22 cellular contexts compared by ENCODE assay signal in genomic region chr9:3285365-3286161, GRCh38.
DNase-seq lines count a peak whose midpoint lies in the region; ATAC-seq, FAIRE-seq and TF ChIP-seq lines count a peak whose summit lies in the region.
"Had no signal": no experiment of that assay in that cellular context is flagged by ENCODE, and none has a peak within 500 bp of the region (broad histone marks: within the 10 kb centered on the region; RNA-seq: fewer than 3 reads in every experiment).

No MANE protein-coding gene starts in this region.

- RAD21 ChIA-PET in GM12878 (lab: Charles Lee; ENCODE audit: unreplicated experiment) = no interaction called here

- H3K9me3 ChIP-seq in GM12878 (replicated peaks; ENCODE audit: control insufficient read depth, insufficient read depth, low read length) = peaks cover 2% of the 10 kb centered on the region; the same call in 2 of the 3 replicates
- H3K9me3 ChIP-seq: gastrocnemius medialis, spleen had no signal

- no peaks in the 10 kb centered on the region for H4K20me1 ChIP-seq in GM12878 (ENCODE audit: control insufficient read depth, insufficient read depth)

- CTCF ChIA-PET in GM12878 (lab: Yijun Ruan, JAX) (interaction anchor here (0.9 kb wide), 1 partner anchor 47 kb away, joined by 3 read pairs; no protein-coding TSS in a partner anchor), Calu3 (lab: Charles Lee) (no interaction called here)

- no peaks in the 10 kb centered on the region for H3K9me3 Mint-ChIP-seq in activated T-helper 17 cell treated with anti-CD3 and anti-CD28 coated beads, Interleukin-2, amount 50 U/mL, for 72 hours
- H3K9me3 Mint-ChIP-seq in Calu3 (ENCODE audit: low read depth, unreplicated experiment) = peaks cover 3% of the 10 kb centered on the region
- H3K9me3 Mint-ChIP-seq: activated T-cell treated with anti-CD3 and anti-CD28 coated beads, Interleukin-2, amount 50 U/mL, for 72 hours; nephron progenitor cell had no signal

- WGBS in GM12878 (ENCODE audit: insufficient coverage, insufficient replicate concordance, low lambda C conversion rate, missing lambda C conversion rate) = 100% methylated on average over 1 of the region's 1 CpG

- TF ChIP-seq POLR2A in GM12878 (IDR thresholded peaks at IDR 0.05; ENCODE audit: low read depth, low read length) = no peak

- intact Hi-C loops in GM12878 (cut with micrococcal nuclease; ENCODE audit: unreplicated experiment) (no loop called here), Calu3 (cut with micrococcal nuclease; ENCODE audit: unreplicated experiment) (no loop called here)

- no peaks in the 10 kb centered on the region for H3K4me1 Mint-ChIP-seq in activated T-helper 17 cell treated with anti-CD3 and anti-CD28 coated beads, Interleukin-2, amount 50 U/mL, for 72 hours
- H3K4me1 Mint-ChIP-seq in Calu3 (ENCODE audit: low read depth, unreplicated experiment) = no peaks in the 10 kb centered on the region

- H3K36me3 Mint-ChIP-seq in activated T-helper 17 cell treated with anti-CD3 and anti-CD28 coated beads, Interleukin-2, amount 50 U/mL, for 72 hours (ENCODE audit: low read depth) = peaks cover 65% of the 10 kb centered on the region
- H3K36me3 Mint-ChIP-seq in Calu3 (ENCODE audit: insufficient read depth, unreplicated experiment) = no peaks in the 10 kb centered on the region

- no peak overlapping the region for H3K9ac ChIP-seq in GM12878 (ENCODE audit: control insufficient read depth, insufficient read depth, low read length)
- H3K9ac ChIP-seq: KMS-11 had no signal

- H3K79me2 ChIP-seq in GM12878 (ENCODE audit: control insufficient read depth, insufficient read depth, low read length) = no peaks in the 10 kb centered on the region

- no peaks in the 10 kb centered on the region; a peak in 2 of 4 replicates for H3K36me3 ChIP-seq in GM12878 (ENCODE audit: control insufficient read depth in 2 of 2, insufficient read depth in 2 of 2, low read length in 1 of 2)

- H2AFZ ChIP-seq in GM12878 (ENCODE audit: control insufficient read depth, low read depth, low read length) = no peak overlapping the region

- DNase-seq in GF-D8 (lab: John Stamatoyannopoulos, UW) = peak; percentile 77
- DNase-seq in RPMI7951 (ENCODE audit: low read depth) = peak; percentile 0
- no peak for DNase-seq in GM12878 (ENCODE audit: low read depth, low spot score)
- DNase-seq in renal cortical epithelial cell (ENCODE audit: low read depth) = peak; percentile 26
- DNase-seq in LoVo (ENCODE audit: low spot score) = no peak
- DNase-seq in Calu3 = no peak
- DNase-seq: activated CD8-positive, alpha-beta memory T cell treated with anti-CD3 and anti-CD28 coated beads for 24 hours; activated T-cell treated with anti-CD3 and anti-CD28 coated beads, Interleukin-2, amount 50 U/mL, for 72 hours; gastrocnemius medialis; midbrain; NCI-H1417; nephron progenitor cell; spleen; substantia nigra; T-helper 2 cell had no signal

- no TSS peak for BruUV-seq in GM12878 (replicated peaks; lab: Mats Ljungman, UMichigan)
- BruUV-seq in Calu3 (replicated peaks; lab: Mats Ljungman, UMichigan) = no TSS peak

- SMC1A ChIA-PET in GM12878 (lab: Charles Lee; ENCODE audit: uncharacterized antibody, unreplicated experiment) = interaction anchor here (0.9 to 1.0 kb wide), 2 partner anchors 26 to 41 kb away, joined by 3 to 4 read pairs; no protein-coding TSS in a partner anchor

- in situ Hi-C loops in GM12878 (cut with MboI) = no loop called here

- ATAC-seq in GM12878 = peak; percentile 41; the same call in 2 of the 3 replicates
- no peak for ATAC-seq in activated T-helper 17 cell treated with anti-CD3 and anti-CD28 coated beads, Interleukin-2, amount 50 U/mL, for 72 hours (replicated peaks)
- no peak for ATAC-seq in HG02763 (IDR thresholded peaks at IDR 0.05; ENCODE audit: unreplicated experiment)
- ATAC-seq: activated CD4-positive, CD25-positive, alpha-beta regulatory T cell treated with anti-CD3 and anti-CD28 coated beads, Interleukin-2, amount 50 U/mL, for 24 hours; activated T-cell treated with anti-CD3 and anti-CD28 coated beads, Interleukin-2, amount 50 U/mL, for 72 hours; gastrocnemius medialis had no signal

- no peak for TF ChIP-seq EP300 in GM12878 (IDR thresholded peaks at IDR 0.05; ENCODE audit: borderline replicate concordance in 1 of 2, control insufficient read depth in 1 of 2, low read depth in 2 of 2, low read length in 2 of 2)

- H3K4me3 ChIP-seq in GM12878 = no peak overlapping the region
- H3K4me3 ChIP-seq: gastrocnemius medialis, spleen had no signal

- H3K4me1 ChIP-seq in GM12878 (ENCODE audit: control insufficient read depth, insufficient read depth, low read length) = no peaks in the 10 kb centered on the region
- H3K4me1 ChIP-seq: gastrocnemius medialis, spleen had no signal

- H3K27ac Mint-ChIP-seq in activated T-helper 17 cell treated with anti-CD3 and anti-CD28 coated beads, Interleukin-2, amount 50 U/mL, for 72 hours = no peak overlapping the region
- no peak overlapping the region for H3K27ac Mint-ChIP-seq in Calu3 (ENCODE audit: unreplicated experiment)
- H3K27ac Mint-ChIP-seq: activated naive CD8-positive, alpha-beta T cell; activated T-cell treated with anti-CD3 and anti-CD28 coated beads, Interleukin-2, amount 50 U/mL, for 72 hours had no signal

- no peak overlapping the region for H3K4me3 Mint-ChIP-seq in activated T-helper 17 cell treated with anti-CD3 and anti-CD28 coated beads, Interleukin-2, amount 50 U/mL, for 72 hours
- no peak overlapping the region for H3K4me3 Mint-ChIP-seq in Calu3 (ENCODE audit: low read depth, unreplicated experiment)
- H3K4me3 Mint-ChIP-seq: activated naive CD8-positive, alpha-beta T cell; activated T-cell treated with anti-CD3 and anti-CD28 coated beads, Interleukin-2, amount 50 U/mL, for 72 hours; nephron progenitor cell had no signal

- no peak for TF ChIP-seq RAD21 in GM12878 (IDR thresholded peaks at IDR 0.05; ENCODE audit: insufficient read depth, low read depth, low read length)

- H3K27ac ChIP-seq in GM12878 (ENCODE audit: control insufficient read depth, insufficient read depth) = no peak overlapping the region
- H3K27ac ChIP-seq: C4-2B, epithelial cell of prostate, gastrocnemius medialis, KMS-11, spleen had no signal

- no peaks in the 10 kb centered on the region for H3K27me3 ChIP-seq in GM12878 (replicated peaks in 1 of 2; ENCODE audit: control insufficient read depth in 2 of 2, insufficient read depth in 2 of 2, low read length in 1 of 2)
- H3K27me3 ChIP-seq: gastrocnemius medialis, spleen had no signal

- no peak overlapping the region for H3K4me2 ChIP-seq in GM12878 (ENCODE audit: control insufficient read depth, insufficient read depth)
- H3K4me2 ChIP-seq: KMS-11 had no signal

- TF ChIP-seq CTCF in GM12878 (IDR thresholded peaks at IDR 0.05 in 2 of 3, conservative IDR thresholded peaks at IDR 0.05 in 1 of 3; ENCODE audit: control insufficient read depth in 2 of 3, extremely low read depth in 1 of 3, insufficient read depth in 1 of 3, low read depth in 3 of 3, low read length in 3 of 3) (no peak), Calu3 (IDR thresholded peaks at IDR 0.05; ENCODE audit: unreplicated experiment) (no peak)

- POLR2A ChIA-PET in GM12878 (lab: Charles Lee) = no interaction called here

- H3K27me3 Mint-ChIP-seq in activated T-helper 17 cell treated with anti-CD3 and anti-CD28 coated beads, Interleukin-2, amount 50 U/mL, for 72 hours = no peaks in the 10 kb centered on the region
- H3K27me3 Mint-ChIP-seq in Calu3 (ENCODE audit: unreplicated experiment) = no peaks in the 10 kb centered on the region
- H3K27me3 Mint-ChIP-seq: activated naive CD8-positive, alpha-beta T cell had no signal

- no peak for FAIRE-seq in GM12878 (lab: Jason Lieb, UNC)

TF ChIP-seq in GM12878, 131 proteins besides CTCF, POLR2A, EP300 and RAD21:
- TF ChIP-seq SRF (IDR thresholded peaks at IDR 0.05; ENCODE audit: low read depth in 2 of 2, low read length in 2 of 2) (no peak), CBFB (IDR thresholded peaks at IDR 0.05; ENCODE audit: low read depth) (no peak)
TF ChIP-seq in GM12878: peak in this region for 0.

Comparison
In these comparisons a context has a peak if more than half of its experiments do, and no peak if none do; other contexts are left out.
1. DNase-seq: peak in GF-D8 (single experiment), RPMI7951 (single experiment) and renal cortical epithelial cell (single experiment); none in GM12878 (single experiment), LoVo (single experiment) and Calu3 (single experiment).